ENCODE assay signal across 8 cellular contexts in the genomic region with DNA sequence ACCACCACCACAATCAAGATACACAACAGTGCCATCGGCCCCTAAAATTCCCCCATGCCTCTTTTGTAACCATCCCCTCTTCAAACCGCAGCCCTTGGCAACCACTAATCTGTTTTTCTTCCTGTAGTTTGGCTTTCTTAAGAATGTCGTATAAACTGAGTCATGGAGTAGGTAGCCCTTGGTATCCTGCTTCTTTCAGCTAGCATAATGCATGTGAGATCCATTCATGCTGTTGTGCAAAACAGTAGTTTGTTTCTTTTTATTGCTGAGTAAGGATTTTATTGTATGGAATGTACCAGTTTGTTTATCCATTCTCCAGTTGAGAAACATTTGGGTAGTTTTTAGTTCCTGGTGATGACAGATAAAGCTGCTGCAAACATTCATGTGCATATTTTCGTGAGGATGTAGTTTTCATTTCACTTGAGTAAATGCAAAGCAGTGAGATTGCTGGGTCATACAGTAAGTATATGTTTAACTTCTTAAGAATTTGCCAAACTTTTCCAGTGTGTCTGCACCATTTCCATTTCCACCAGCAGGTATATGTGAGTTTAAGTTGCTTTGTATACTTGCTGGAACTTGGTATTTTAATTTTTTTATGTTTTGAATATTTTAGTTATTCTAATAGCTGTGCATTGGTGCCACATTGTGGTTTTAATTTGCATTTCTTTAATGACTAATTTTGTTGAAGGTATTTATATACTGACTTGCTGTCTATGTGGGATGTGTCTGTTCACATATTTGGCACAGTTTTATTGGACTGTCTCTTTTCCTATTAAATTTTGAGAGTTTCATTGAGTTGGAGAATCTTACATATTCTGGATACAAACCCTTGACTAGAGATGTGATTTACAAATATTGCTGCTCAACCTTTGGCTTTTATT.
DNase-seq lines count a peak whose midpoint lies in the region; ATAC-seq, FAIRE-seq and TF ChIP-seq lines count a peak whose summit lies in the region.

No MANE protein-coding gene starts in this region.

- H3K4me2 ChIP-seq in astrocyte (ENCODE audit: low read length) = peak overlapping the region; percentile 55
- H3K4me2 ChIP-seq in parathyroid adenoma (ENCODE audit: low read length) = no peak overlapping the region

- H3K4me3 ChIP-seq in astrocyte (ENCODE audit: insufficient read depth, low read depth, low read length) = no peak overlapping the region
- H3K4me3 ChIP-seq in parathyroid adenoma (ENCODE audit: low read depth, low read length) = no peak overlapping the region

- H3K36me3 ChIP-seq in astrocyte (ENCODE audit: insufficient read depth, low read length) (no peaks in the 10 kb centered on the region), parathyroid adenoma (ENCODE audit: control insufficient read depth, insufficient read depth, low read length) (no peaks in the 10 kb centered on the region)

- no peak overlapping the region for H2AFZ ChIP-seq in astrocyte (ENCODE audit: low read depth, low read length)
- peak overlapping the region; percentile 63 for H2AFZ ChIP-seq in parathyroid adenoma

- TF ChIP-seq CTCF in astrocyte (IDR thresholded peaks at IDR 0.05; ENCODE audit: insufficient read depth, low read depth, low read length) (no peak), parathyroid adenoma (IDR thresholded peaks at IDR 0.05) (no peak)

- H3K79me2 ChIP-seq in astrocyte (ENCODE audit: insufficient read depth, low read length) (no peaks in the 10 kb centered on the region), parathyroid adenoma (no peaks in the 10 kb centered on the region)

- no peak overlapping the region for H3K9ac ChIP-seq in astrocyte (ENCODE audit: low read length)
- H3K9ac ChIP-seq in parathyroid adenoma = no peak overlapping the region

- ATAC-seq in GM19395 (IDR thresholded peaks at IDR 0.05; ENCODE audit: unreplicated experiment) (peak; percentile 53), HG03460 (IDR thresholded peaks at IDR 0.05; ENCODE audit: unreplicated experiment) (peak; percentile 64)
- no peak for ATAC-seq in activated CD4-positive, CD25-positive, alpha-beta regulatory T cell treated with anti-CD3 and anti-CD28 coated beads, Interleukin-2, amount 50 U/mL, for 24 hours

- no peaks in the 10 kb centered on the region for H3K27me3 ChIP-seq in astrocyte (ENCODE audit: insufficient read depth, low read length)
- no peaks in the 10 kb centered on the region for H3K27me3 ChIP-seq in parathyroid adenoma (ENCODE audit: control insufficient read depth, insufficient read depth, low read length)

- peaks cover 8% of the 10 kb centered on the region for H3K4me1 Mint-ChIP-seq in astrocyte (ENCODE audit: low read depth, unreplicated experiment)

- H3K4me1 ChIP-seq in astrocyte (ENCODE audit: insufficient read depth, low read length) (no peaks in the 10 kb centered on the region), parathyroid adenoma (no peaks in the 10 kb centered on the region)

- H3K27ac ChIP-seq in astrocyte (ENCODE audit: low read depth, low read length) (no peak overlapping the region), parathyroid adenoma (peak overlapping the region; percentile 45)

- no peaks in the 10 kb centered on the region for H3K36me3 Mint-ChIP-seq in astrocyte (ENCODE audit: low read depth, unreplicated experiment)

- H3K27me3 Mint-ChIP-seq in astrocyte (ENCODE audit: low read depth, unreplicated experiment) = no peaks in the 10 kb centered on the region

- H3K27ac Mint-ChIP-seq in astrocyte (ENCODE audit: unreplicated experiment) = peak overlapping the region; percentile 69

- no peak overlapping the region for H3K4me3 Mint-ChIP-seq in astrocyte (ENCODE audit: unreplicated experiment)

- H3K9me3 Mint-ChIP-seq in astrocyte (ENCODE audit: unreplicated experiment) = peaks cover 5% of the 10 kb centered on the region

- H4K20me1 ChIP-seq in astrocyte (ENCODE audit: insufficient read depth, low read length) = no peaks in the 10 kb centered on the region

- no peaks in the 10 kb centered on the region for H3K9me3 ChIP-seq in astrocyte (ENCODE audit: insufficient read depth, low read depth, low read length)
- no peaks in the 10 kb centered on the region for H3K9me3 ChIP-seq in parathyroid adenoma (ENCODE audit: control insufficient read depth, low read length)

- DNase-seq in astrocyte (ENCODE audit: low read depth) = peak; percentile 30
- DNase-seq in KG1 (lab: John Stamatoyannopoulos, UW) = no peak
- no peak for DNase-seq in iPS-NIHi11 (ENCODE audit: low spot score)
- DNase-seq in activated CD4-positive, CD25-positive, alpha-beta regulatory T cell treated with anti-CD3 and anti-CD28 coated beads, Interleukin-2, amount 50 U/mL, for 72 hours = no peak

- FAIRE-seq in astrocyte (lab: Jason Lieb, UNC) = no peak

Comparison
In these comparisons a context has a peak if more than half of its experiments do, and no peak if none do; other contexts are left out.
1. ATAC-seq: peak in GM19395 (single experiment) and HG03460 (single experiment); none in activated CD4-positive, CD25-positive, alpha-beta regulatory T cell treated with anti-CD3 and anti-CD28 coated beads, Interleukin-2, amount 50 U/mL, for 24 hours (0 of 2).